In genomic region chr2:19434413-19434812, GRCh38 we compare ENCODE assay signal across 5 cellular contexts.
"Had no signal": no experiment of that assay in that cellular context is flagged by ENCODE, and none has a peak within 500 bp of the region (broad histone marks: within the 10 kb centered on the region; RNA-seq: fewer than 3 reads in every experiment).

No MANE protein-coding gene starts in this region.

- ATAC-seq: HepG2, K562 had no signal

- DNase-seq: IMR-90, KBM-7, KG1 had no signal
